Comparison of ENCODE assay signal across 19 cellular contexts in genomic region chr14:71483154-71483553, GRCh38.
DNase-seq lines count a peak whose midpoint lies in the region; ATAC-seq and TF ChIP-seq lines count a peak whose summit lies in the region.
"Had no signal": no experiment of that assay in that cellular context is flagged by ENCODE, and none has a peak within 500 bp of the region (broad histone marks: within the 10 kb centered on the region; RNA-seq: fewer than 3 reads in every experiment).

No MANE protein-coding gene starts in this region.

- POLR2A ChIA-PET in CD4-positive, alpha-beta T cell (lab: Charles Lee): no interaction called here

- CTCF ChIA-PET in CD4-positive, alpha-beta T cell (lab: Charles Lee): interaction anchor here (0.6 kb wide), 1 partner anchor 160 kb away, joined by 3 read pairs; no protein-coding TSS in a partner anchor

- H3K9me3 Mint-ChIP-seq in CD4-positive, alpha-beta T cell: no peaks in the 10 kb centered on the region
- no peaks in the 10 kb centered on the region for H3K9me3 Mint-ChIP-seq in chondrocyte (ENCODE audit: low read depth)
- H3K9me3 Mint-ChIP-seq: CD14-positive monocyte; CD8-positive, alpha-beta T cell; GM23338 had no signal

- peaks cover 18 to 27% of the 10 kb centered on the region in 2 experiments for H3K4me1 ChIP-seq in neutrophil (ENCODE audit: control insufficient read depth in 1 of 2, insufficient read depth in 1 of 2, low read depth in 1 of 2, low read length in 1 of 2)

- H3K36me3 ChIP-seq in SK-N-MC (ENCODE audit: insufficient read depth, low read length) (peaks cover 16% of the 10 kb centered on the region), neutrophil (no peaks in the 10 kb centered on the region)
- H3K36me3 ChIP-seq: BLaER1 had no signal

- DNase-seq in CD4-positive, alpha-beta T cell: no peak
- DNase-seq in SK-N-MC (ENCODE audit: low read depth, low spot score) (no peak), chondrocyte (ENCODE audit: low spot score) (no peak), NCI-H146 (lab: John Stamatoyannopoulos, UW) (no peak), COLO829 (ENCODE audit: low spot score) (no peak), Kasumi-1 (lab: John Stamatoyannopoulos, UW) (no peak)
- DNase-seq: 8988T; CD8-positive, alpha-beta T cell; COR-L47; DMS 273 treated with DMSO at 0.1 percent for 48 hours; DMS53; DND-41; EL had no signal

- peaks cover 28% of the 10 kb centered on the region for H3K4me1 Mint-ChIP-seq in CD4-positive, alpha-beta T cell (ENCODE audit: low read depth)
- peaks cover 68% of the 10 kb centered on the region for H3K4me1 Mint-ChIP-seq in chondrocyte (ENCODE audit: low read depth)

- TF ChIP-seq CTCF in CD4-positive, alpha-beta T cell (IDR thresholded peaks at IDR 0.05): no peak
- TF ChIP-seq CTCF in chondrocyte (IDR thresholded peaks at IDR 0.05): no peak
- TF ChIP-seq CTCF in neutrophil (IDR thresholded peaks at IDR 0.05): no peak

- peaks cover 10% of the 10 kb centered on the region for H3K36me3 Mint-ChIP-seq in CD4-positive, alpha-beta T cell (ENCODE audit: low read depth)
- no peaks in the 10 kb centered on the region for H3K36me3 Mint-ChIP-seq in chondrocyte (ENCODE audit: low read depth)

- H3K4me3 Mint-ChIP-seq in CD4-positive, alpha-beta T cell: no peak overlapping the region
- no peak overlapping the region for H3K4me3 Mint-ChIP-seq in chondrocyte (ENCODE audit: unreplicated experiment)
- H3K4me3 Mint-ChIP-seq: CD14-positive monocyte; CD8-positive, alpha-beta T cell; GM23338 had no signal

- H3K4me3 ChIP-seq in SK-N-MC: no peak overlapping the region
- H3K4me3 ChIP-seq in neutrophil (ENCODE audit: low read depth in 1 of 2, low read length in 1 of 2): no peak overlapping the region
- H3K4me3 ChIP-seq: BLaER1, GM23338 had no signal

- H3K27me3 Mint-ChIP-seq in CD4-positive, alpha-beta T cell: no peaks in the 10 kb centered on the region
- H3K27me3 Mint-ChIP-seq in chondrocyte (ENCODE audit: low read depth): no peaks in the 10 kb centered on the region

- intact Hi-C loops in CD4-positive, alpha-beta T cell (cut with DNase I, micrococcal nuclease): no loop called here

- no peak overlapping the region for H3K27ac ChIP-seq in CD4-positive, alpha-beta T cell (ENCODE audit: low read depth, low read length)
- H3K27ac ChIP-seq in SK-N-MC (peak overlapping the region; percentile 44), neutrophil (peak overlapping the region; percentile 7)
- H3K27ac ChIP-seq: BLaER1, HL-60 had no signal

- H3K9ac ChIP-seq in SK-N-MC (ENCODE audit: insufficient read length): no peak overlapping the region
- H3K9ac ChIP-seq: BLaER1 had no signal

- H3K27ac Mint-ChIP-seq in CD4-positive, alpha-beta T cell: peak overlapping the region; percentile 16
- H3K27ac Mint-ChIP-seq in chondrocyte (ENCODE audit: unreplicated experiment): peak overlapping the region; percentile 39
- H3K27ac Mint-ChIP-seq: GM23338 had no signal

- H3K27me3 ChIP-seq in CD4-positive, alpha-beta T cell (ENCODE audit: control insufficient read depth, insufficient read depth, low read length): no peaks in the 10 kb centered on the region
- no peaks in the 10 kb centered on the region for H3K27me3 ChIP-seq in neutrophil
- H3K27me3 ChIP-seq: BLaER1 had no signal

- ATAC-seq in CD4-positive, alpha-beta T cell (ENCODE audit: poor library complexity): no peak
- ATAC-seq in HG03457 (IDR thresholded peaks at IDR 0.05; ENCODE audit: unreplicated experiment): no peak
- ATAC-seq: CD8-positive, alpha-beta T cell; GM23338 had no signal

- no peaks in the 10 kb centered on the region for H3K9me3 ChIP-seq in CD4-positive, alpha-beta T cell (ENCODE audit: control insufficient read depth, low read length)
- H3K9me3 ChIP-seq in SK-N-MC (ENCODE audit: low read depth, low read length) (no peaks in the 10 kb centered on the region), neutrophil (no peaks in the 10 kb centered on the region)
- H3K9me3 ChIP-seq: BLaER1 had no signal
